Comparison of ENCODE assay signal across 24 cellular contexts in genomic region chr22:47420211-47420610, GRCh38.
"Had no signal": no experiment of that assay in that cellular context is flagged by ENCODE, and none has a peak within 500 bp of the region (broad histone marks: within the 10 kb centered on the region; RNA-seq: fewer than 3 reads in every experiment).

No MANE protein-coding gene starts in this region.

- H3K27me3 ChIP-seq: neural progenitor cell, ovary, right lobe of liver, thyroid gland, tibial nerve, upper lobe of right lung, uterus had no signal

- H3K27ac ChIP-seq: neural progenitor cell, ovary, parathyroid adenoma, psoas muscle, right lobe of liver, sigmoid colon, stomach, thoracic aorta, thyroid gland, tibial nerve, upper lobe of right lung, uterus had no signal

- H3K4me3 ChIP-seq: neural progenitor cell, ovary, psoas muscle, right lobe of liver, sigmoid colon, stomach, thoracic aorta, thyroid gland, tibial nerve, upper lobe of right lung, uterus had no signal

- H3K9me3 ChIP-seq: ovary, psoas muscle, right lobe of liver, sigmoid colon, thoracic aorta, thyroid gland, tibial nerve, upper lobe of right lung, uterus had no signal

- H3K36me3 ChIP-seq: neural progenitor cell, ovary, right lobe of liver, sigmoid colon, stomach, thoracic aorta, thyroid gland, tibial nerve, upper lobe of right lung, uterus had no signal

- DNase-seq: natural killer cell; occipital lobe; ovary; posterior cingulate gyrus; psoas muscle; right cardiac atrium; right lobe of liver; sigmoid colon; small intestine; stimulated activated CD4-positive, alpha-beta T cell treated with anti-CD3 and anti-CD28 coated beads, Interleukin-15, amount 100 ng/mL, for 24 hours; stimulated activated CD4-positive, alpha-beta T cell treated with anti-CD3 and anti-CD28 coated beads, Interleukin-2, amount 100 ng/mL, for 24 hours; stimulated activated CD4-positive, alpha-beta T cell treated with anti-CD3 and anti-CD28 coated beads, Interleukin-2, amount 100 ng/mL, for 48 hours; stimulated activated CD4-positive, alpha-beta T cell treated with anti-CD3 and anti-CD28 coated beads, Interleukin-4, amount 100 ng/mL, for 24 hours; stimulated activated naive B cell treated with anti-CD40 and anti-IgM and Interleukin-4, amounts not matched to agents 10 μg/mL and 1 μg/mL and 100 μg/mL, for 72 hours; stimulated activated naive CD4-positive, alpha-beta T cell treated with Interleukin-2 at 50 U/mL for 16 hours; stomach; thyroid gland; trophoblast cell; upper lobe of right lung; uterus had no signal

- H3K4me1 ChIP-seq: neural progenitor cell, parathyroid adenoma, psoas muscle, right lobe of liver, sigmoid colon, stomach, thyroid gland, tibial nerve, upper lobe of right lung, uterus had no signal
